In the genomic region with DNA sequence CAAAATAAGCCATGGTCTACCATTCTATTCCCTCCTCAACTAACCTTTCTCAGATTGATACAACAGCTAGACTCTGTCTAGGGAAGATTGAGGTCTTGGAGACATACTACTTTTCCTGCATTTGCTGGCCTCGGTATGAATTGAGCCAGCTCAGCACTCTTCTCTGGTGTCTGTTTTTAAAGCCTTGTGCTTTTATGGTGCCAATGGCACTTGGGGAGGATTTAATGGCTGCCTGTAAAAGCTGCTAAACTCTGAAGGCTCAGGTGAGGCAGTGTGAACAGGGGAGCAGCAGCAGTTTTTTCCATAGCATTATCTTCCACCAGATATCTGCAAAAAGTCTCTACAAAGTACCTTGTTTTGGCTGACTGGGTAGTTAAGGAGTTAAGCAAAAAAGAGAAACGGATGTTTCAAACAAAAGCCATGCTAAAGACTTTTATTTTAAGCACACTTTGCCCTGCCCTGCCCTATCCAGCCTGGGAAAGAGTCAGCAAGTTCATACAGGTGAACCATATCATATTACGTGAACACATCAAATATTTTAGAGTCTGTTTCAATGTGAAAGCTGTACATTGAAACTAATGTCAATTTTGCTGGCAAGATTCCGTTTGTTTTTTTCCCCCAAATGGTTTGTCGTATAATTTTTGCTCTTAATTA, we compare ENCODE assay signal across 21 cellular contexts.
DNase-seq lines count a peak whose midpoint lies in the region; ATAC-seq and TF ChIP-seq lines count a peak whose summit lies in the region.
"Had no signal": no experiment of that assay in that cellular context is flagged by ENCODE, and none has a peak within 500 bp of the region (broad histone marks: within the 10 kb centered on the region; RNA-seq: fewer than 3 reads in every experiment).

No MANE protein-coding gene starts in this region.

- POLR2A ChIA-PET in MCF 10A (lab: Yijun Ruan, JAX) = interaction anchor here (0.6 to 2.1 kb wide), 14 partner anchors 28 to 594 kb away, joined by 3 to 9 read pairs (median 3); no protein-coding TSS in a partner anchor

- H3K9me3 ChIP-seq in breast epithelium (no peaks in the 10 kb centered on the region), uterus (no peaks in the 10 kb centered on the region)
- H3K9me3 ChIP-seq: HAP-1, tibial artery had no signal

- peak; percentile 91 for ATAC-seq in left colon
- no peak for ATAC-seq in GM18519 (IDR thresholded peaks at IDR 0.05; ENCODE audit: low FRiP score, unreplicated experiment)
- ATAC-seq: activated CD8-positive, alpha-beta T cell treated with anti-CD3 and anti-CD28 coated beads, Interleukin-2, amount 10 ng/mL, durations not matched to agents 7 days and 5 days; right cardiac atrium had no signal

- H3K27me3 ChIP-seq in breast epithelium (no peaks in the 10 kb centered on the region), uterus (no peaks in the 10 kb centered on the region)
- H3K27me3 ChIP-seq: tibial artery had no signal

- BruUV-seq in MCF 10A (replicated peaks; lab: Mats Ljungman, UMichigan) = no TSS peak

- H3K4me3 ChIP-seq in breast epithelium (no peak overlapping the region), uterus (no peak overlapping the region)
- H3K4me3 ChIP-seq: HAP-1, SK-N-MC, tibial artery had no signal

- no peaks in the 10 kb centered on the region for H3K36me3 ChIP-seq in breast epithelium
- no peaks in the 10 kb centered on the region for H3K36me3 ChIP-seq in uterus
- H3K36me3 ChIP-seq: HAP-1, tibial artery had no signal

- TF ChIP-seq POLR2A in breast epithelium (IDR thresholded peaks at IDR 0.05) = no peak
- TF ChIP-seq POLR2A in uterus (IDR thresholded peaks at IDR 0.05) = no peak

- CTCF ChIA-PET in MCF 10A (lab: Yijun Ruan, JAX) = interaction anchor here (0.6 to 1.5 kb wide), 2 partner anchors 32 to 464 kb away, joined by 3 to 4 read pairs; no protein-coding TSS in a partner anchor

- H3K27ac ChIP-seq in breast epithelium (no peak overlapping the region), uterus (peak overlapping the region; percentile 59 to 63)
- H3K27ac ChIP-seq: SK-N-MC, tibial artery had no signal

- no peak overlapping the region for H3K27ac Mint-ChIP-seq in MCF 10A (ENCODE audit: low read depth, unreplicated experiment)
- H3K27ac Mint-ChIP-seq: activated CD8-positive, alpha-beta T cell treated with anti-CD3 and anti-CD28 coated beads, Interleukin-2, amount 10 ng/mL, durations not matched to agents 7 days and 5 days; activated naive CD4-positive, alpha-beta T cell treated with anti-CD3 and anti-CD28 coated beads for 36 hours; IgD-negative memory B cell; stimulated activated effector memory CD8-positive, alpha-beta T cell treated with anti-CD3 and anti-CD28 coated beads, Interleukin-12 subunit alpha, Interleukin-12 subunit beta, amount 100 ng/mL, for 72 hours had no signal

- TF ChIP-seq CTCF in MCF 10A (IDR thresholded peaks at IDR 0.05; ENCODE audit: unreplicated experiment) (no peak), breast epithelium (IDR thresholded peaks at IDR 0.05) (no peak), uterus (IDR thresholded peaks at IDR 0.05) (no peak)

- DNase-seq in MCF 10A (ENCODE audit: unreplicated experiment) (peak; percentile 22), breast epithelium (ENCODE audit: low spot score in 2 of 2) (no peak), NCI-H748 (lab: John Stamatoyannopoulos, UW; ENCODE audit: unreplicated experiment) (peak; percentile 75), left colon (no peak), uterus (no peak), HCEC 1CT (no peak)
- DNase-seq in stimulated activated naive CD4-positive, alpha-beta T cell (lab: John Stamatoyannopoulos, UW) = no peak
- DNase-seq: activated CD8-positive, alpha-beta T cell treated with anti-CD3 and anti-CD28 coated beads, Interleukin-2, amount 10 ng/mL, durations not matched to agents 7 days and 5 days; activated naive CD4-positive, alpha-beta T cell treated with anti-CD3 and anti-CD28 coated beads for 36 hours; activated T-cell treated with anti-CD3 and anti-CD28 coated beads, Interleukin-2, amount 50 U/mL, for 4 hours; anterior cingulate cortex; effector CD4-positive, alpha-beta T cell; glutamatergic neuron; NCI-H2081 treated with DMSO at 0.1 percent for 48 hours; right cardiac atrium; tibial artery had no signal

- no peaks in the 10 kb centered on the region for H3K4me1 ChIP-seq in breast epithelium
- H3K4me1 ChIP-seq in uterus = no peaks in the 10 kb centered on the region
- H3K4me1 ChIP-seq: HAP-1, tibial artery had no signal

- H3K4me1 Mint-ChIP-seq in MCF 10A (ENCODE audit: insufficient read depth, unreplicated experiment) = peaks cover 15% of the 10 kb centered on the region
- H3K4me1 Mint-ChIP-seq: IgD-negative memory B cell; stimulated activated effector memory CD8-positive, alpha-beta T cell treated with anti-CD3 and anti-CD28 coated beads, Interleukin-12 subunit alpha, Interleukin-12 subunit beta, amount 100 ng/mL, for 72 hours had no signal

- H3K4me3 Mint-ChIP-seq in MCF 10A (ENCODE audit: unreplicated experiment) = no peak overlapping the region
- H3K4me3 Mint-ChIP-seq: activated CD8-positive, alpha-beta T cell treated with anti-CD3 and anti-CD28 coated beads, Interleukin-2, amount 10 ng/mL, durations not matched to agents 7 days and 5 days; activated naive CD4-positive, alpha-beta T cell treated with anti-CD3 and anti-CD28 coated beads for 36 hours; activated T-cell treated with anti-CD3 and anti-CD28 coated beads, Interleukin-2, amount 50 U/mL, for 4 hours; stimulated activated effector memory CD8-positive, alpha-beta T cell treated with anti-CD3 and anti-CD28 coated beads, Interleukin-12 subunit alpha, Interleukin-12 subunit beta, amount 100 ng/mL, for 72 hours had no signal

- intact Hi-C loops in MCF 10A (cut with micrococcal nuclease) (no loop called here), breast epithelium (cut with DNase I; ENCODE audit: low total_unique reads) (no loop called here), left colon (cut with DNase I, micrococcal nuclease) (no loop called here), uterus (cut with DNase I; ENCODE audit: low total_unique reads) (no loop called here)

- H3K27me3 Mint-ChIP-seq in MCF 10A (ENCODE audit: insufficient read depth, unreplicated experiment) = no peaks in the 10 kb centered on the region

- H3K9me3 Mint-ChIP-seq in MCF 10A (ENCODE audit: unreplicated experiment) = peaks cover 2% of the 10 kb centered on the region
- H3K9me3 Mint-ChIP-seq: activated naive CD4-positive, alpha-beta T cell treated with anti-CD3 and anti-CD28 coated beads for 36 hours; IgD-negative memory B cell; stimulated activated effector memory CD8-positive, alpha-beta T cell treated with anti-CD3 and anti-CD28 coated beads, Interleukin-12 subunit alpha, Interleukin-12 subunit beta, amount 100 ng/mL, for 72 hours had no signal

- no peaks in the 10 kb centered on the region for H3K36me3 Mint-ChIP-seq in MCF 10A (ENCODE audit: insufficient read depth, unreplicated experiment)
- H3K36me3 Mint-ChIP-seq: IgD-negative memory B cell; stimulated activated effector memory CD8-positive, alpha-beta T cell treated with anti-CD3 and anti-CD28 coated beads, Interleukin-12 subunit alpha, Interleukin-12 subunit beta, amount 100 ng/mL, for 72 hours had no signal

Comparison
In these comparisons a context has a peak if more than half of its experiments do, and no peak if none do; other contexts are left out.
1. DNase-seq: peak in MCF 10A (single experiment) and NCI-H748 (single experiment); none in breast epithelium (0 of 2), left colon (0 of 2), uterus (0 of 2), HCEC 1CT (single experiment) and stimulated activated naive CD4-positive, alpha-beta T cell (0 of 6).
2. H3K27ac ChIP-seq: peak in uterus (2 of 2); none in breast epithelium (0 of 2).